In the genomic region with DNA sequence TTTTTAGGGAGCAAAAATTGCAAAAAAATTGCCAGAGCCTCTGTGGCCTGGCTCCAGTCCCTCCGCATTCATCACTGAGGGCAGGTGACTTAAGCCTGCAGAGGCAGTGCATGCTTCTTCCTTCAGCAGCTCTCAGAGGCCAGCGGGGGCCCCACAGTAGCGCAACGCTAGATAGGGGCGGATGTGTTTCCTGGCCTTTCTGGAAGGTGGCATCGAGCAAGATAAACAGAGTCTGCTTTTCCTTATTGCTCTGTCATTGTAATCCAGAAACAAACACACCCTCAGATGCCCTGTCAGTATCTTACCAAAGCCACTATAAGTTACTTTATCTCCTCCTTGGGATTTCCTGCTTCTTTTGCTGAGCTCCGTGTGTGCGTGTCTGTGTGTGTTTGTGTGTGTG, we compare ENCODE assay signal across 11 cellular contexts.
"Had no signal": no experiment of that assay in that cellular context is flagged by ENCODE, and none has a peak within 500 bp of the region (broad histone marks: within the 10 kb centered on the region; RNA-seq: fewer than 3 reads in every experiment).

No MANE protein-coding gene starts in this region.

- H3K4me3 Mint-ChIP-seq: nephron progenitor cell had no signal

- DNase-seq: brain microvascular endothelial cell, cerebellar nuclear complex, dermis blood vessel endothelial cell, erythroblast, left cardiac atrium, nephron progenitor cell, pancreas, thyroid gland, uterus had no signal

- FAIRE-seq: pancreas had no signal

- H3K27ac ChIP-seq: brain microvascular endothelial cell, pancreas, thyroid gland, uterus had no signal

- H3K27ac Mint-ChIP-seq: activated naive CD4-positive, alpha-beta T cell treated with anti-CD3 and anti-CD28 coated beads, Interleukin-2, amount 50 U/mL, for 72 hours; nephron progenitor cell had no signal

- H3K4me3 ChIP-seq: pancreas, thyroid gland, uterus had no signal

- H3K4me1 ChIP-seq: pancreas, thyroid gland, uterus had no signal

- ATAC-seq: activated CD4-positive, CD25-positive, alpha-beta regulatory T cell treated with anti-CD3 and anti-CD28 coated beads, Interleukin-2, amount 50 U/mL, for 24 hours; activated naive CD4-positive, alpha-beta T cell treated with anti-CD3 and anti-CD28 coated beads, Interleukin-2, amount 50 U/mL, for 72 hours; left cardiac atrium; pancreas had no signal

- H3K36me3 ChIP-seq: brain microvascular endothelial cell, pancreas, thyroid gland, uterus had no signal

- H3K27me3 ChIP-seq: brain microvascular endothelial cell, pancreas, thyroid gland, uterus had no signal

- H3K9me3 ChIP-seq: pancreas, thyroid gland, uterus had no signal
